In the genomic region with DNA sequence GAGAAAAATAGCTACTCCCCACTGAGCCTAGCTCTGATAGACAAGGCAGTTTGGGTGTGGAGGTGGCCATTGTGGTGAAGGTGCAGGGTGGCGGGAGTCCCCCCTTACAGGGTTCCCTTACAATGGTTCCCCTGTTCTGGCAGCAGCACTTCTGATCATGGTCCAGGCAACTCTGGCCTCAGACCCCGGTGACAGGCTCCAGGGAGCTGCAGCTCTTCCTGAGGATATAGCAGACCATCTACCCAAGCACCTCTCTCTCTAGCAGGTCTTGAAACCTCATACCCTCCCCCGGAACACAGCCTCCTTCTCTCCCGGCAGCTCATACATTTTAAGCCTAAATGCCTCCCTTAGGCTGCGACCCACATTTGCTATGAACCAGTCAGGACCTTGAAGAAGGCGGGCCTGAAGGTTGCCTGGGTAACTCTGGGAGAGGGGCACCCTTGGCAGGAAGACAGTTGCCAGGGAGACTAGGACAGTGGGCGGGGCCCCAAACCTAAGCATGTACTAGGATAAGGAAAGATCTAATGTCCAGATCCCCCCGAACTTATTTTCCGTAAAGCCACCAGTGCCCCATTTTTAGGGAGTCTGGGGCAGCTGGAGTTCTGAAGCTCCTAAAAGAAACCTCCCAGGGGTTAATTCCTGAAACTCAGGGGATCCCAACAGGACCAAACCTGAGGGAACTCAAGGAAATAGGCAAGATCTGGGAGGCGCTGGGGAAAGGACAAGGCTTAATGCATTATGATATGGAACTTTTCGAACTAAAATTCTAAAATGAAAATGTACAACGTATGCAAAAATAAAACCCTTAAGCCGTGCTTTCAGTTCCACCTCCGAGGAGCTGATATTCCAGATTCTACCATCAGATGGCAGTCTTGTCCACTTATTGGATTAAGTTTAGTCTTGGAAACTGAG, we compare ENCODE assay signal across 8 cellular contexts. TPM values are rescaled to one million over a fixed set of nuclear protein-coding genes. Genes with fewer than 3 reads are reported as not detected.
DNase-seq lines count a peak whose midpoint lies in the region; ATAC-seq and TF ChIP-seq lines count a peak whose summit lies in the region.

No MANE protein-coding gene starts in this region.

- peak overlapping the region; percentile 86 to 87 for H3K27ac ChIP-seq in uterus

- no peak for TF ChIP-seq POLR2A in uterus (IDR thresholded peaks at IDR 0.05)

- peak overlapping the region; percentile 89 for H3K9ac ChIP-seq in adipocyte (ENCODE audit: low read length)

- H3K27me3 ChIP-seq in adipocyte (replicated peaks; ENCODE audit: control insufficient read depth, insufficient read depth, low read length) = no peaks in the 10 kb centered on the region
- no peaks in the 10 kb centered on the region for H3K27me3 ChIP-seq in uterus

- H3K4me1 ChIP-seq in adipocyte (ENCODE audit: control insufficient read depth, insufficient read depth, low read length) (peaks cover 21% of the 10 kb centered on the region), uterus (peaks cover 0 to 5% of the 10 kb centered on the region in 2 donors)

- TF ChIP-seq CTCF in GM12865 (IDR thresholded peaks at IDR 0.05; ENCODE audit: insufficient read depth, low read depth, low read length, missing control alignments) = peak; percentile 69
- TF ChIP-seq CTCF in uterus (IDR thresholded peaks at IDR 0.05) = peak; percentile 85 to 98 (median 92)

- intact Hi-C loops in left cardiac atrium (cut with DNase I) = loop anchor here in 1 of 2 donors (5.0 kb wide), 2 partner anchors 199 to 289 kb away; no protein-coding TSS in a partner anchor
- intact Hi-C loops in posterior cingulate gyrus (cut with DNase I) = loop anchor here (1.0 to 2.0 kb wide), 2 partner anchors 58 to 202 kb away; no protein-coding TSS in a partner anchor
- intact Hi-C loops in uterus (cut with DNase I; ENCODE audit: low total_unique reads) = loop anchor here (5.0 kb wide), 1 partner anchor 204 kb away; no protein-coding TSS in a partner anchor

- H3K4me3 ChIP-seq in GM12865 (ENCODE audit: low read depth, low read length) = peak overlapping the region; percentile 91
- peak overlapping the region; percentile 91 for H3K4me3 ChIP-seq in adipocyte (ENCODE audit: low read length)
- H3K4me3 ChIP-seq in uterus = peak overlapping the region; percentile 53 to 56

- DNase-seq in GM12865 (ENCODE audit: low read depth) (peak; percentile 93), NCI-H1048 (lab: John Stamatoyannopoulos, UW) (peak; percentile 58), SKM-1 (lab: John Stamatoyannopoulos, UW; ENCODE audit: unreplicated experiment) (peak; percentile 40), adipocyte (ENCODE audit: low read depth) (peak; percentile 96), left cardiac atrium (peak; percentile 90), posterior cingulate gyrus (peak in 9 of 10 donors; percentile 58 to 95 (median 80)), uterus (peak; percentile 85 to 90)

- H3K9me3 ChIP-seq in adipocyte (ENCODE audit: control insufficient read depth, low read length) = no peaks in the 10 kb centered on the region
- H3K9me3 ChIP-seq in uterus = no peaks in the 10 kb centered on the region

- ATAC-seq in HG02610 (IDR thresholded peaks at IDR 0.05; ENCODE audit: unreplicated experiment) = peak; percentile 85
- ATAC-seq in left cardiac atrium = peak; percentile 84

- no peaks in the 10 kb centered on the region for H3K36me3 ChIP-seq in adipocyte (ENCODE audit: control insufficient read depth, insufficient read depth, low read length, severe bottlenecking)
- no peaks in the 10 kb centered on the region for H3K36me3 ChIP-seq in uterus

RNA-seq across cellular contexts. Expression of gene GDF11, which starts 4.6 kb away (rescaled TPM):
- total RNA-seq in left cardiac atrium = 10 to 100 TPM; 12.0 to 14.2 TPM
- total RNA-seq in uterus = 10 to 100 TPM in 1 of 4 donors, 1 to 10 TPM in 2, under 1 TPM in 1; 0.77 to 17.1 (median 5.0) TPM

RNA-seq across cellular contexts. Expression of gene CD63, which starts 9.6 kb away (rescaled TPM):
- 1,000 to 10,000 TPM; 1,288 to 1,875 TPM for total RNA-seq in left cardiac atrium
- total RNA-seq in uterus = 100 to 1,000 TPM; 417 to 911 (median 637) TPM

RNA-seq across cellular contexts. Expression of gene RDH5, which starts 18.2 kb away (rescaled TPM):
- 10 to 100 TPM; 29.5 to 38.1 TPM for total RNA-seq in left cardiac atrium
- total RNA-seq in uterus = 10 to 100 TPM in 2 of 4 donors, 1 to 10 TPM in 2; 4.1 to 16.8 (median 9.7) TPM

RNA-seq across cellular contexts. Expression of gene BLOC1S1, which starts 22.5 kb away (rescaled TPM):
- total RNA-seq in left cardiac atrium (100 to 1,000 TPM; 119 to 123 TPM), uterus (100 to 1,000 TPM in 3 of 4 donors, 10 to 100 TPM in 1; 53.6 to 238 (median 140) TPM)

RNA-seq across cellular contexts. Expression of gene ITGA7, which starts 30.7 kb away (rescaled TPM):
- 100 to 1,000 TPM; 395 to 448 TPM for total RNA-seq in left cardiac atrium
- total RNA-seq in uterus = 100 to 1,000 TPM in 1 of 4 donors, 10 to 100 TPM in 2, 1 to 10 TPM in 1; 6.8 to 167 (median 29.4) TPM

Comparison
In these comparisons a context has a peak if more than half of its experiments do, and no peak if none do; other contexts are left out.
1. Peak in every context shown above with its lines: DNase-seq, ATAC-seq, H3K4me3 ChIP-seq and H3K27ac ChIP-seq.
2. DNase-seq: peak in every context shown above with its lines; median percentile 96 in adipocyte; 93 in GM12865; 90 in left cardiac atrium; 88 in uterus; 80 in posterior cingulate gyrus; 58 in NCI-H1048; 40 in SKM-1.